In the genomic region with DNA sequence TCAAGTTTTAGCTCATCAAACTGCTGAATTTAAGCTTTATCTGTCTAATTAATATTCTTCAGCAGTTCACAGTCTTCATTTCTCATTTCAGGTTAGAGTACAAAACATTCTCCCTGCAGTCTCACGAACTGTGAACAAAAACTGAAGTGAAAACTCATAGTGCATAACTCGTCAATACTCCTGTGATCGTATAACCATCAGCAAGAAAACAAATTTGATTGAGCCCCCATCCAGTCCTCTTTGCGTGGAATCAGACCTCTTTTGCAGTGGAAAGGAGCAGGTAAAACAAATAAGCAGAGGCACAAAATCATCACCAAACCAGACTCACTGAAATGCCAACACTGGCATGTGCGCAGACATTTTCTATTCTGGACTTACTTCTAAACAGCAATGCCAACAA, we compare ENCODE assay signal across 31 cellular contexts. TPM values are rescaled to one million over a fixed set of nuclear protein-coding genes. Genes with fewer than 3 reads are reported as not detected.
"Had no signal": no experiment of that assay in that cellular context is flagged by ENCODE, and none has a peak within 500 bp of the region (broad histone marks: within the 10 kb centered on the region; RNA-seq: fewer than 3 reads in every experiment).

No MANE protein-coding gene starts in this region.

- H3K4me3 Mint-ChIP-seq: activated CD4-positive, alpha-beta T cell treated with anti-CD3 and anti-CD28 coated beads for 36 hours; activated T-cell treated with anti-CD3 and anti-CD28 coated beads, Interleukin-2, amount 50 U/mL, for 24 hours; activated T-helper 17 cell treated with anti-CD3 and anti-CD28 coated beads, Interleukin-2, amount 50 U/mL, for 72 hours; central memory CD8-positive, alpha-beta T cell; naive thymus-derived CD8-positive, alpha-beta T cell; neural progenitor cell; type B pancreatic cell; WTC11 had no signal

- H3K27ac Mint-ChIP-seq: activated CD4-positive, alpha-beta T cell treated with anti-CD3 and anti-CD28 coated beads for 36 hours; activated naive CD4-positive, alpha-beta T cell treated with anti-CD3 and anti-CD28 coated beads, Interleukin-2, amount 50 U/mL, for 72 hours; activated T-cell treated with anti-CD3 and anti-CD28 coated beads, Interleukin-2, amount 50 U/mL, for 24 hours; activated T-helper 17 cell treated with anti-CD3 and anti-CD28 coated beads, Interleukin-2, amount 50 U/mL, for 72 hours; naive thymus-derived CD8-positive, alpha-beta T cell; neural progenitor cell; type B pancreatic cell; WTC11 had no signal

- H3K27ac ChIP-seq: brain microvascular endothelial cell, left lung, neural progenitor cell, thoracic aorta, vagina had no signal

- H3K9me3 ChIP-seq: thoracic aorta, vagina had no signal

- DNase-seq: activated CD4-positive, alpha-beta T cell treated with anti-CD3 and anti-CD28 coated beads for 36 hours; activated CD4-positive, alpha-beta T cell treated with anti-CD3 and anti-CD28 coated beads, Interleukin-2, amount 50 U/mL, for 4 hours; activated CD8-positive, alpha-beta memory T cell treated with anti-CD3 and anti-CD28 coated beads for 24 hours; activated CD8-positive, alpha-beta memory T cell treated with anti-CD3 and anti-CD28 coated beads, Interleukin-2, amount 50 U/mL, for 4 hours; activated T-cell treated with anti-CD3 and anti-CD28 coated beads, Interleukin-2, amount 50 U/mL, for 24 hours; aorta; brain microvascular endothelial cell; effector memory CD4-positive, alpha-beta T cell; foreskin melanocyte; kidney; left lung; naive thymus-derived CD8-positive, alpha-beta T cell; retina; spleen; stimulated activated CD4-positive, alpha-beta T cell treated with anti-CD3 and anti-CD28 coated beads, Interleukin-4, amount 100 ng/mL, for 1 hour; stimulated activated naive CD4-positive, alpha-beta T cell treated with Interleukin-2 at 50 U/mL for 16 hours had no signal

- H3K4me1 ChIP-seq: neural progenitor cell, spleen, vagina had no signal

- H3K27me3 ChIP-seq: brain microvascular endothelial cell, left lung, neural progenitor cell, spleen, vagina had no signal

- H3K27me3 Mint-ChIP-seq: activated CD4-positive, alpha-beta T cell treated with anti-CD3 and anti-CD28 coated beads for 36 hours; activated T-cell treated with anti-CD3 and anti-CD28 coated beads, Interleukin-2, amount 50 U/mL, for 24 hours; activated T-helper 17 cell treated with anti-CD3 and anti-CD28 coated beads, Interleukin-2, amount 50 U/mL, for 72 hours; central memory CD8-positive, alpha-beta T cell; naive thymus-derived CD8-positive, alpha-beta T cell; type B pancreatic cell had no signal

- H3K4me1 Mint-ChIP-seq: activated CD4-positive, alpha-beta T cell treated with anti-CD3 and anti-CD28 coated beads for 36 hours; activated T-helper 17 cell treated with anti-CD3 and anti-CD28 coated beads, Interleukin-2, amount 50 U/mL, for 72 hours; central memory CD8-positive, alpha-beta T cell; neural progenitor cell had no signal

- H3K9ac ChIP-seq: neural progenitor cell had no signal

- H3K4me2 ChIP-seq: neural progenitor cell had no signal

- H3K36me3 Mint-ChIP-seq: activated naive CD4-positive, alpha-beta T cell treated with anti-CD3 and anti-CD28 coated beads, Interleukin-2, amount 50 U/mL, for 72 hours; naive thymus-derived CD8-positive, alpha-beta T cell; neural progenitor cell; type B pancreatic cell had no signal

- H3K36me3 ChIP-seq: brain microvascular endothelial cell, left lung, neural progenitor cell, spleen, thoracic aorta, vagina had no signal

- ATAC-seq: activated CD4-positive, alpha-beta T cell treated with anti-CD3 and anti-CD28 coated beads for 36 hours; activated naive CD4-positive, alpha-beta T cell treated with anti-CD3 and anti-CD28 coated beads, Interleukin-2, amount 50 U/mL, for 72 hours; activated T-helper 17 cell treated with anti-CD3 and anti-CD28 coated beads, Interleukin-2, amount 50 U/mL, for 72 hours; left lung; naive thymus-derived CD8-positive, alpha-beta T cell; WTC11 had no signal

- H2AFZ ChIP-seq: neural progenitor cell had no signal

- H3K9me3 Mint-ChIP-seq: activated T-cell treated with anti-CD3 and anti-CD28 coated beads, Interleukin-2, amount 50 U/mL, for 24 hours; activated T-helper 17 cell treated with anti-CD3 and anti-CD28 coated beads, Interleukin-2, amount 50 U/mL, for 72 hours; neural progenitor cell; type B pancreatic cell had no signal

- H3K4me3 ChIP-seq: left lung, lung, neural progenitor cell, spleen, thoracic aorta, vagina had no signal

- FAIRE-seq: colon, kidney had no signal

RNA-seq across cellular contexts. Expression of gene ADAM29, which starts 12.7 kb away (rescaled TPM):
- total RNA-seq: activated CD4-positive, alpha-beta T cell treated with anti-CD3 and anti-CD28 coated beads for 36 hours; activated naive CD4-positive, alpha-beta T cell treated with anti-CD3 and anti-CD28 coated beads, Interleukin-2, amount 50 U/mL, for 72 hours; activated T-helper 17 cell treated with anti-CD3 and anti-CD28 coated beads, Interleukin-2, amount 50 U/mL, for 72 hours; aorta; dermis microvascular lymphatic vessel endothelial cell; kidney; left lung; naive thymus-derived CD8-positive, alpha-beta T cell; osteoblast; posterior vena cava; spleen; thoracic aorta; vagina; WTC11 had no signal
- polyA plus RNA-seq: adipose tissue; aorta; esophagus; naive thymus-derived CD8-positive, alpha-beta T cell had no signal
